In the genomic region with DNA sequence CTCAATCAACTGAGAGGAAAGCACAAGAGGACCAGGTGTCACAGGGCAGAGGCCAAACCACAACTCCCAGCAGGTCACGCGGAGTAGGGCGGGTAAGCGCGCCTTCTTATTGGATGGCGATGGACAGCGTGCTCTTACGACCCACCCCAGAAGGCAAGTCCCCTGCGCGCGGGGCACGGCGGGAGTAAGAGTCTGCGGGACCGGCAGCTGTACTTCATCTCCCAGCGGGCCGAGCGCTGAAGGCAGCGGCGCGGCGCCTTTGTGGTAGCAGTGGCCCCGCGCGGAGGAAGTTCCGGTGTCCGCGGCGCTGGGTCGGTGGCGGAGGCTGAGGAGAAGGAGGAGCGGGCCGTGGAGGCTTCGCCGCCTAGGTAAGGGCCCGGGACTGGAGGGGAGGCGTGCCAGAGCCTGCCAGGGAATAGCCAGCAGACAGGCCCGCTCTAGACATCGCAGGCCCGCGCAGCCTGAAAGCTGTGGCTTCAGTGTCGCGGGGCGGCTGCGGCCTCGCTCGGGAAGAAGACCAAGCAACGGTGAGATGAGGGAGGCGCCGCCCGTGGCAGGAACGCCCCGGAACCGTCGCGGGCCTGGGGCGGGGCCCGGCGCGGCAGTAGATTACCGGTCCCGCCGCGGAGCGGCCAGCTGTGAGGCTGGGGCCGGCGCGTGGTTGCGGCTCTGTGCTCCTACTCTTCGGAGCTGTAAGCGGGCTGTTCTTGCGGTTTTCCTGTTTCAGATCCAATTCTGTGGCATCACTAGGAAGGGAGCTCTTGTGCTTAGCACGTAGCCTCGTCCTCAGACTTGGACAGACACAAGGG, we compare ENCODE assay signal across 8 cellular contexts. TPM values are rescaled to one million over a fixed set of nuclear protein-coding genes. Genes with fewer than 3 reads are reported as not detected.
DNase-seq lines count a peak whose midpoint lies in the region; ATAC-seq and TF ChIP-seq lines count a peak whose summit lies in the region.

Gene RBM6, plus strand, starts transcription at position 293 of the 809 bp plus-strand sequence. CDS start 22,492 bp downstream, outside the sequence.

- H3K4me3 Mint-ChIP-seq in activated naive CD4-positive, alpha-beta T cell treated with anti-CD3 and anti-CD28 coated beads, Interleukin-2, amount 50 U/mL, for 24 hours: peak within 1 kb of the TSS; percentile 99

- peaks cover 20% of the 10 kb centered on the region for H3K4me1 Mint-ChIP-seq in activated naive CD4-positive, alpha-beta T cell treated with anti-CD3 and anti-CD28 coated beads, Interleukin-2, amount 50 U/mL, for 24 hours

- H3K4me1 ChIP-seq in suprapubic skin: peaks cover 25% of the 10 kb centered on the region

- TF ChIP-seq POLR2A in suprapubic skin (IDR thresholded peaks at IDR 0.05): peak; percentile 57 to 67

- H3K27me3 Mint-ChIP-seq in activated naive CD4-positive, alpha-beta T cell treated with anti-CD3 and anti-CD28 coated beads, Interleukin-2, amount 50 U/mL, for 24 hours: no peaks in the 10 kb centered on the region

- H3K27ac ChIP-seq in suprapubic skin: peak within 1 kb of the TSS; percentile 93

- no peak for TF ChIP-seq EP300 in suprapubic skin (IDR thresholded peaks at IDR 0.05)

- H3K36me3 ChIP-seq in GM06990 (ENCODE audit: control insufficient read depth, insufficient read depth, low read length) (no peaks in the 10 kb centered on the region), suprapubic skin (no peaks in the 10 kb centered on the region)

- TF ChIP-seq CTCF in GM06990 (IDR thresholded peaks at IDR 0.05; ENCODE audit: insufficient read depth, low read length, poor library complexity, severe bottlenecking) (no peak), suprapubic skin (IDR thresholded peaks at IDR 0.05) (no peak)

- H3K9me3 ChIP-seq in suprapubic skin: no peaks in the 10 kb centered on the region

- no peaks in the 10 kb centered on the region for H3K9me3 Mint-ChIP-seq in activated naive CD4-positive, alpha-beta T cell treated with anti-CD3 and anti-CD28 coated beads, Interleukin-2, amount 50 U/mL, for 24 hours

- peak; percentile 98 for DNase-seq in GM06990 (ENCODE audit: extremely low read depth, insufficient read length)
- DNase-seq in NCI-H1092 (lab: John Stamatoyannopoulos, UW): peak; percentile 94
- DNase-seq in globus pallidus (ENCODE audit: low spot score): peak; percentile 99
- DNase-seq in nucleus accumbens (lab: John Stamatoyannopoulos, UW): peak; percentile 76 to 100 (median 97)
- DNase-seq in suprapubic skin (ENCODE audit: low spot score in 2 of 2): peak; percentile 98 to 99

- no peaks in the 10 kb centered on the region for H3K27me3 ChIP-seq in GM06990 (replicated peaks; ENCODE audit: control insufficient read depth, insufficient read depth, low read length)
- H3K27me3 ChIP-seq in suprapubic skin: no peaks in the 10 kb centered on the region

- H3K27ac Mint-ChIP-seq in activated naive CD4-positive, alpha-beta T cell treated with anti-CD3 and anti-CD28 coated beads, Interleukin-2, amount 50 U/mL, for 24 hours: peak within 1 kb of the TSS; percentile 99

- peak; percentile 92 for ATAC-seq in HG02588 (IDR thresholded peaks at IDR 0.05; ENCODE audit: unreplicated experiment)
- ATAC-seq in SK-N-SH treated with all-trans-retinoic acid at 6 μM for 48 hours: peak; percentile 98

- peaks cover 7% of the 10 kb centered on the region for H3K36me3 Mint-ChIP-seq in activated naive CD4-positive, alpha-beta T cell treated with anti-CD3 and anti-CD28 coated beads, Interleukin-2, amount 50 U/mL, for 24 hours

- WGBS in suprapubic skin: 0% methylated on average over 21 of the region's 74 CpGs

- H3K4me3 ChIP-seq in GM06990 (replicated peaks; ENCODE audit: low read depth, low read length) (peak within 1 kb of the TSS; percentile 80), suprapubic skin (peak within 1 kb of the TSS; percentile 77)

TF ChIP-seq in SK-N-SH treated with all-trans-retinoic acid at 6 μM for 48 hours, 23 proteins besides CTCF, POLR2A, EP300 and RAD21:
- 0 out of 2 replicates have a peak, but pooled peaks have one; percentile 55 for TF ChIP-seq TSHZ2 (CRISPR knock-in tag; IDR thresholded peaks at IDR 0.05)
- peak; percentile 29; the same call in 1 of the 2 replicates for TF ChIP-seq RARB (CRISPR knock-in tag; IDR thresholded peaks at IDR 0.05)
- no peak for TF ChIP-seq ZFP30 (CRISPR knock-in tag; IDR thresholded peaks at IDR 0.05)
- peak; percentile 70; the same call in 1 of the 2 replicates for TF ChIP-seq GLIS3 (CRISPR knock-in tag; IDR thresholded peaks at IDR 0.05)

RNA-seq across cellular contexts. Expression of gene RBM6, which starts in this region (rescaled TPM):
- 100 to 1,000 TPM in 2 of 4 donors, 10 to 100 TPM in 2; 73.5 to 222 (median 89.5) TPM for total RNA-seq in suprapubic skin

Comparison
In these comparisons a context has a peak if more than half of its experiments do, and no peak if none do; other contexts are left out.
1. Peak in every context shown above with its lines: DNase-seq, ATAC-seq, H3K4me3 ChIP-seq and H3K27ac ChIP-seq.